Comparison of ENCODE assay signal across 8 cellular contexts in genomic region chr10:61835069-61835908, GRCh38.
DNase-seq lines count a peak whose midpoint lies in the region; ATAC-seq and TF ChIP-seq lines count a peak whose summit lies in the region.

No MANE protein-coding gene starts in this region.

- H3K4me1 ChIP-seq in CD4-positive, alpha-beta memory T cell (ENCODE audit: insufficient read depth, low read length) = peaks cover 15% of the 10 kb centered on the region
- peaks cover 15 to 26% of the 10 kb centered on the region in 2 donors for H3K4me1 ChIP-seq in muscle layer of duodenum (ENCODE audit: control insufficient read depth in 1 of 2, insufficient read depth in 2 of 2, low read length in 2 of 2)
- H3K4me1 ChIP-seq in CD8-positive, alpha-beta T cell (ENCODE audit: insufficient read depth, low read length) = no peaks in the 10 kb centered on the region

- CTCF ChIA-PET in CD4-positive, alpha-beta memory T cell (lab: Charles Lee; ENCODE audit: partially characterized antibody) = interaction anchor here (0.9 to 5.7 kb wide), 8 partner anchors 9 to 87 kb away, joined by 3 to 99 read pairs (median 4); no protein-coding TSS in a partner anchor
- CTCF ChIA-PET in CD8-positive, alpha-beta T cell (lab: Charles Lee) = interaction anchor here (0.8 to 2.8 kb wide), 6 partner anchors 13 to 1014 kb away, joined by 3 to 9 read pairs (median 4); no protein-coding TSS in a partner anchor

- H3K4me3 ChIP-seq in CD4-positive, alpha-beta memory T cell (ENCODE audit: low read length in 2 of 2) = no peak overlapping the region
- H3K4me3 ChIP-seq in coronary artery (peak overlapping the region; percentile 0), muscle layer of duodenum (ENCODE audit: low read depth in 1 of 2, low read length in 2 of 2) (no peak overlapping the region)
- H3K4me3 ChIP-seq in CD8-positive, alpha-beta T cell (ENCODE audit: low read depth, low read length) = no peak overlapping the region

- no peaks in the 10 kb centered on the region for H3K9me3 ChIP-seq in CD4-positive, alpha-beta memory T cell (ENCODE audit: control insufficient read depth in 1 of 2, low read length in 2 of 2)
- no peaks in the 10 kb centered on the region for H3K9me3 ChIP-seq in muscle layer of duodenum (ENCODE audit: control insufficient read depth in 1 of 2, low read length in 2 of 2)
- no peaks in the 10 kb centered on the region for H3K9me3 ChIP-seq in CD8-positive, alpha-beta T cell (ENCODE audit: low read length)

- H3K27me3 ChIP-seq in CD4-positive, alpha-beta memory T cell (ENCODE audit: insufficient read depth, low read length) = no peaks in the 10 kb centered on the region
- no peaks in the 10 kb centered on the region for H3K27me3 ChIP-seq in muscle layer of duodenum (ENCODE audit: low read depth, low read length)
- H3K27me3 ChIP-seq in CD8-positive, alpha-beta T cell (ENCODE audit: insufficient read depth, low read length) = no peaks in the 10 kb centered on the region

- H3K27ac Mint-ChIP-seq in CD4-positive, alpha-beta memory T cell = no peak overlapping the region
- no peak overlapping the region for H3K27ac Mint-ChIP-seq in CD8-positive, alpha-beta T cell
- no peak overlapping the region for H3K27ac Mint-ChIP-seq in effector memory CD8-positive, alpha-beta T cell

- POLR2A ChIA-PET in CD4-positive, alpha-beta memory T cell (lab: Charles Lee; ENCODE audit: partially characterized antibody) = interaction anchor here (1.7 kb wide), 1 partner anchor 84 kb away, joined by 7 read pairs; no protein-coding TSS in a partner anchor
- POLR2A ChIA-PET in CD8-positive, alpha-beta T cell (lab: Charles Lee) = interaction anchor here (1.0 kb wide), 1 partner anchor 84 kb away, joined by 4 read pairs; no protein-coding TSS in a partner anchor

- intact Hi-C loops in CD4-positive, alpha-beta memory T cell (cut with micrococcal nuclease) = loop anchor here (1.0 to 5.0 kb wide), 2 partner anchors 84 to 1018 kb away; no protein-coding TSS in a partner anchor
- intact Hi-C loops in CD8-positive, alpha-beta T cell (cut with DNase I, micrococcal nuclease) = loop anchor here in 1 of 2 experiments (1.0 to 5.0 kb wide), 2 partner anchors 84 to 763 kb away; no protein-coding TSS in a partner anchor

- peak; percentile 70 for ATAC-seq in GM18867 (IDR thresholded peaks at IDR 0.05; ENCODE audit: unreplicated experiment)
- ATAC-seq in CD8-positive, alpha-beta T cell = no peak
- ATAC-seq in GM18520 (IDR thresholded peaks at IDR 0.05; ENCODE audit: unreplicated experiment) = no peak
- no peak for ATAC-seq in effector memory CD8-positive, alpha-beta T cell (replicated peaks)

- H3K9me3 Mint-ChIP-seq in CD4-positive, alpha-beta memory T cell = no peaks in the 10 kb centered on the region
- H3K9me3 Mint-ChIP-seq in CD8-positive, alpha-beta T cell = no peaks in the 10 kb centered on the region
- no peaks in the 10 kb centered on the region for H3K9me3 Mint-ChIP-seq in effector memory CD8-positive, alpha-beta T cell

- peak in 4 of 5 donors; percentile 8 to 15 (median 10) for DNase-seq in CD4-positive, alpha-beta memory T cell
- DNase-seq in NCI-H1105 treated with DMSO at 0.1 percent for 48 hours (lab: John Stamatoyannopoulos, UW) = peak; percentile 12
- no peak for DNase-seq in coronary artery (ENCODE audit: low spot score)
- DNase-seq in CD8-positive, alpha-beta T cell = no peak
- no peak for DNase-seq in effector memory CD8-positive, alpha-beta T cell

- H3K36me3 Mint-ChIP-seq in CD4-positive, alpha-beta memory T cell = no peaks in the 10 kb centered on the region
- H3K36me3 Mint-ChIP-seq in CD8-positive, alpha-beta T cell = no peaks in the 10 kb centered on the region
- no peaks in the 10 kb centered on the region for H3K36me3 Mint-ChIP-seq in effector memory CD8-positive, alpha-beta T cell (ENCODE audit: insufficient read depth)

- peaks cover 0 to 2% of the 10 kb centered on the region in 2 donors for H3K27me3 Mint-ChIP-seq in CD4-positive, alpha-beta memory T cell
- no peaks in the 10 kb centered on the region for H3K27me3 Mint-ChIP-seq in CD8-positive, alpha-beta T cell (ENCODE audit: low read depth)
- no peaks in the 10 kb centered on the region for H3K27me3 Mint-ChIP-seq in effector memory CD8-positive, alpha-beta T cell

- H3K4me1 Mint-ChIP-seq in CD4-positive, alpha-beta memory T cell = peaks cover 4 to 14% (median 12%) of the 10 kb centered on the region in 4 donors
- no peaks in the 10 kb centered on the region for H3K4me1 Mint-ChIP-seq in CD8-positive, alpha-beta T cell (ENCODE audit: low read depth)
- no peaks in the 10 kb centered on the region for H3K4me1 Mint-ChIP-seq in effector memory CD8-positive, alpha-beta T cell (ENCODE audit: low read depth in 2 of 2)

- no peaks in the 10 kb centered on the region for H3K36me3 ChIP-seq in CD4-positive, alpha-beta memory T cell (ENCODE audit: insufficient read depth, low read length)
- H3K36me3 ChIP-seq in muscle layer of duodenum (ENCODE audit: control insufficient read depth in 1 of 2, insufficient read depth in 2 of 2, low read length in 2 of 2) = no peaks in the 10 kb centered on the region
- H3K36me3 ChIP-seq in CD8-positive, alpha-beta T cell (ENCODE audit: insufficient read depth, low read length) = no peaks in the 10 kb centered on the region

- peak overlapping the region in 2 of 8 donors; percentile 18 to 50 for H3K4me3 Mint-ChIP-seq in CD4-positive, alpha-beta memory T cell
- no peak overlapping the region for H3K4me3 Mint-ChIP-seq in CD8-positive, alpha-beta T cell
- no peak overlapping the region for H3K4me3 Mint-ChIP-seq in effector memory CD8-positive, alpha-beta T cell

- TF ChIP-seq CTCF in coronary artery (IDR thresholded peaks at IDR 0.05) = no peak
- no peak for TF ChIP-seq CTCF in CD8-positive, alpha-beta T cell (IDR thresholded peaks at IDR 0.05)

- H3K27ac ChIP-seq in CD4-positive, alpha-beta memory T cell (ENCODE audit: low read depth, low read length) = no peak overlapping the region
- H3K27ac ChIP-seq in coronary artery (peak overlapping the region; percentile 52 to 55), muscle layer of duodenum (ENCODE audit: low read length) (peak overlapping the region; percentile 76)
- no peak overlapping the region for H3K27ac ChIP-seq in CD8-positive, alpha-beta T cell (ENCODE audit: low read depth, low read length)

Comparison
In these comparisons a context has a peak if more than half of its experiments do, and no peak if none do; other contexts are left out.
1. DNase-seq: peak in CD4-positive, alpha-beta memory T cell (4 of 5) and NCI-H1105 treated with DMSO at 0.1 percent for 48 hours (single experiment); none in coronary artery (single experiment), CD8-positive, alpha-beta T cell (0 of 7) and effector memory CD8-positive, alpha-beta T cell (0 of 3).
2. H3K27ac ChIP-seq: peak in coronary artery (2 of 2) and muscle layer of duodenum (single experiment); none in CD4-positive, alpha-beta memory T cell (single experiment) and CD8-positive, alpha-beta T cell (single experiment).